ENCODE assay signal across 8 cellular contexts in genomic region chr2:37084797-37085196, GRCh38. TPM values are rescaled to one million over a fixed set of nuclear protein-coding genes. Genes with fewer than 3 reads are reported as not detected.
A peak's percentile ranks its signal among the peaks of the same experiment; 100 is the strongest.
DNase-seq lines count a peak whose midpoint lies in the region; FAIRE-seq and TF ChIP-seq lines count a peak whose summit lies in the region.

No MANE protein-coding gene starts in this region.

- H3K36me3 ChIP-seq in ascending aorta: peaks cover 0 to 17% of the 10 kb centered on the region in 2 donors
- H3K36me3 ChIP-seq in kidney (ENCODE audit: control insufficient read depth in 1 of 2, insufficient read depth in 2 of 2, low read length in 2 of 2): peaks cover 2 to 7% of the 10 kb centered on the region in 2 donors
- H3K36me3 ChIP-seq in thymus (ENCODE audit: control insufficient read depth, insufficient read depth): peaks cover under 1% of the 10 kb centered on the region

- H3K27me3 ChIP-seq in ascending aorta: no peaks in the 10 kb centered on the region
- no peaks in the 10 kb centered on the region for H3K27me3 ChIP-seq in thymus (ENCODE audit: control insufficient read depth, insufficient read depth)

- H3K9me3 ChIP-seq in ascending aorta (no peaks in the 10 kb centered on the region), kidney (ENCODE audit: control insufficient read depth in 1 of 2, low read length in 2 of 2) (no peaks in the 10 kb centered on the region), thymus (ENCODE audit: control insufficient read depth) (no peaks in the 10 kb centered on the region)

- TF ChIP-seq CTCF in ascending aorta (IDR thresholded peaks at IDR 0.05) (no peak), kidney (IDR thresholded peaks at IDR 0.05; ENCODE audit: borderline replicate concordance, extremely low read depth, insufficient read depth) (no peak)

- FAIRE-seq in kidney (lab: Jason Lieb, UNC): no peak

- 6% methylated on average over 10 of the region's 10 CpGs for WGBS in thymus

- H3K27ac ChIP-seq in ascending aorta (peak overlapping the region; percentile 35 to 66), kidney (ENCODE audit: low read depth in 2 of 2, low read length in 2 of 2) (no peak overlapping the region), thymus (ENCODE audit: low read depth) (peak overlapping the region; percentile 85)

- H3K4me3 ChIP-seq in ascending aorta (peak overlapping the region; percentile 82 to 90), kidney (ENCODE audit: low read length in 2 of 2) (peak overlapping the region; percentile 96 to 99), thymus (ENCODE audit: low read length) (peak overlapping the region; percentile 74)

- peak overlapping the region; percentile 80 to 91 for H3K9ac ChIP-seq in kidney (ENCODE audit: low read length in 2 of 2)

- DNase-seq in NCI-H1092 treated with DMSO at 0.1 percent for 48 hours (lab: John Stamatoyannopoulos, UW) (peak; percentile 31), NCI-H1092 (lab: John Stamatoyannopoulos, UW) (no peak), ascending aorta (ENCODE audit: low spot score in 2 of 2) (no peak), kidney (no peak), COLO829 (ENCODE audit: low spot score) (no peak), Kasumi-1 (lab: John Stamatoyannopoulos, UW) (no peak)
- DNase-seq in activated CD4-positive, CD25-positive, alpha-beta regulatory T cell treated with anti-CD3 and anti-CD28 coated beads, Interleukin-2, amount 50 U/mL, for 72 hours: no peak

- H3K4me1 ChIP-seq in ascending aorta: peaks cover 3 to 14% of the 10 kb centered on the region in 2 donors
- peaks cover 3 to 8% of the 10 kb centered on the region in 2 donors for H3K4me1 ChIP-seq in kidney (ENCODE audit: control insufficient read depth in 1 of 2, insufficient read depth in 1 of 2, low read depth in 1 of 2, low read length in 2 of 2)
- H3K4me1 ChIP-seq in thymus (ENCODE audit: control insufficient read depth, insufficient read depth, low read length): peaks cover 8% of the 10 kb centered on the region

- intact Hi-C loops in ascending aorta (cut with DNase I) (no loop called here), kidney (cut with DNase I) (no loop called here)

RNA-seq across cellular contexts. Expression of gene GPATCH11, which starts 0.5 kb away (rescaled TPM):
- 0.21 TPM for total RNA-seq in ascending aorta
- total RNA-seq in kidney: 6.0 TPM
- 3.3 TPM for polyA plus RNA-seq in kidney (ENCODE audit: insufficient read depth, low read depth, low replicate concordance)
- 7.3 TPM for polyA plus RNA-seq in thymus

RNA-seq across cellular contexts. Expression of gene HEATR5B, which starts 0.6 kb away (rescaled TPM):
- total RNA-seq in ascending aorta (10.6 TPM), kidney (20.5 TPM)
- polyA plus RNA-seq in kidney (ENCODE audit: insufficient read depth, low read depth, low replicate concordance) (4.4 TPM), thymus (10.4 TPM)

Comparison
In these comparisons a context has a peak if more than half of its experiments do, and no peak if none do; other contexts are left out.
1. H3K27ac ChIP-seq: peak in ascending aorta (2 of 2) and thymus (single experiment); none in kidney (0 of 2).
2. Peak in every context shown above with its lines, with median percentiles within 50 percentile points of each other: H3K4me3 ChIP-seq.